ENCODE assay signal across 25 cellular contexts in the genomic region with DNA sequence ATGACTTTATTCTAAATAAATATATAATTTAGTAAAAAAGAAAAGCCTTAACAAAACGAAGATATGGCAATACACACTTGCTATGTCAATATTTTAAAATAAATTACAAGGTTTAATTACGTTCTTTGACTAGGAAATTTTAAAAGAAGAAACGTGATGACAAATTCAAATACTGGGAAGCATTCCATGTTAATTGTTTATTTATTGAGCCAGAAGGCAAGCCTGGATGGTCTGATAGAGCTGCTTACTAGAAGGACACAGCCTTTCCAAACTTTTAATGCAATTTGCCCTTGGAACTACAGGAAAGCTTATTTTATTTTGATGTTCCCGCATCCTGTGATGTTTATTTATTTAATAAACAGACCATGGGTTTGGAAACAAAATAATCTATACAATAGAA. TPM values are rescaled to one million over a fixed set of nuclear protein-coding genes. Genes with fewer than 3 reads are reported as not detected.
DNase-seq lines count a peak whose midpoint lies in the region; ATAC-seq and TF ChIP-seq lines count a peak whose summit lies in the region.
"Had no signal": no experiment of that assay in that cellular context is flagged by ENCODE, and none has a peak within 500 bp of the region (broad histone marks: within the 10 kb centered on the region; RNA-seq: fewer than 3 reads in every experiment).

No MANE protein-coding gene starts in this region.

- H3K4me3 ChIP-seq in LNCaP clone FGC (ENCODE audit: low read depth, low read length) (no peak overlapping the region), thyroid gland (replicated peaks in 1 of 3) (no peak overlapping the region)
- H3K4me3 ChIP-seq: K562 had no signal

- TF ChIP-seq CTCF in LNCaP clone FGC (IDR thresholded peaks at IDR 0.05; ENCODE audit: control insufficient read depth, extremely low read depth, insufficient read depth) (no peak), thyroid gland (IDR thresholded peaks at IDR 0.05) (no peak)

- DNase-seq in COR-L47 (lab: John Stamatoyannopoulos, UW) (peak; percentile 19), LNCaP clone FGC (ENCODE audit: low read depth) (peak; percentile 63), NCI-H69 (lab: John Stamatoyannopoulos, UW) (peak; percentile 32), fibroblast of gingiva (ENCODE audit: low read depth) (peak; percentile 25), thyroid gland (no peak), NCI-H526 (lab: John Stamatoyannopoulos, UW) (no peak)
- DNase-seq: BE2C, DMS153, GOT3, HCEC 1CT, Kasumi-1, MM.1S, NCI-H1417 treated with DMSO at 0.1 percent for 48 hours, NCI-H187 treated with DMSO at 0.1 percent for 48 hours, NCI-H2171 treated with DMSO at 0.1 percent for 48 hours, NCI-H345, NCI-H510A treated with DMSO at 0.1 percent for 48 hours, SHP77, T-cell had no signal

- 74 to 78% methylated on average over 4 of the region's 4 CpGs for WGBS in thyroid gland, 2 donors

- TF ChIP-seq POLR2A in thyroid gland (IDR thresholded peaks at IDR 0.05), result no peak

- intact Hi-C loops in thyroid gland (cut with DNase I), result no loop called here

- H3K27ac ChIP-seq in thyroid gland, result no peak overlapping the region
- H3K27ac ChIP-seq: RWPE1 had no signal

- no peaks in the 10 kb centered on the region for H3K9me3 ChIP-seq in thyroid gland
- H3K9me3 ChIP-seq: BE2C had no signal

- H3K27me3 ChIP-seq in thyroid gland, result no peaks in the 10 kb centered on the region
- H3K27me3 ChIP-seq: BE2C had no signal

- peaks cover 0 to 9% of the 10 kb centered on the region in 2 donors for H3K4me1 ChIP-seq in thyroid gland
- H3K4me1 ChIP-seq: BE2C had no signal

- ATAC-seq in GM19023 (IDR thresholded peaks at IDR 0.05; ENCODE audit: unreplicated experiment), result no peak
- ATAC-seq: HepG2, K562, Panc1, T-cell had no signal

- H3K36me3 ChIP-seq in thyroid gland, result no peaks in the 10 kb centered on the region
- H3K36me3 ChIP-seq: BE2C had no signal

RNA-seq across cellular contexts. Expression of a gene that starts 33.4 kb away (rescaled TPM):
- total RNA-seq in thyroid gland, result 1 to 10 TPM; 5.7 to 8.2 (median 7.5) TPM
- total RNA-seq: OCI-LY7 had no signal

Comparison
In these comparisons a context has a peak if more than half of its experiments do, and no peak if none do; other contexts are left out.
1. DNase-seq: peak in COR-L47 (single experiment), LNCaP clone FGC (single experiment), NCI-H69 (single experiment) and fibroblast of gingiva (single experiment); none in thyroid gland (0 of 2) and NCI-H526 (0 of 2).